Comparison of ENCODE assay signal across 22 cellular contexts in genomic region chr11:133695376-133695775, GRCh38.
A peak's percentile ranks its signal among the peaks of the same experiment; 100 is the strongest.
DNase-seq lines count a peak whose midpoint lies in the region; ATAC-seq and TF ChIP-seq lines count a peak whose summit lies in the region.
"Had no signal": no experiment of that assay in that cellular context is flagged by ENCODE, and none has a peak within 500 bp of the region (broad histone marks: within the 10 kb centered on the region; RNA-seq: fewer than 3 reads in every experiment).

No MANE protein-coding gene starts in this region.

- no peak overlapping the region for H3K27ac ChIP-seq in esophagus muscularis mucosa (replicated peaks in 1 of 4)
- H3K27ac ChIP-seq: A549; BLaER1 treated with 17β-estradiol and CSF1 and Interleukin-3, amounts not matched to agents 10 nM and 100 nM had no signal

- TF ChIP-seq EP300 in esophagus muscularis mucosa (IDR thresholded peaks at IDR 0.05): no peak

- TF ChIP-seq POLR2A in esophagus muscularis mucosa (IDR thresholded peaks at IDR 0.05; ENCODE audit: low read depth): no peak

- DNase-seq in activated effector memory CD4-positive, alpha-beta T cell treated with anti-CD3 and anti-CD28 coated beads, Interleukin-2, amount 50 U/mL, for 16 hours: peak; percentile 37
- no peak for DNase-seq in activated effector memory CD4-positive, alpha-beta T cell treated with Interleukin-2 at 50 U/mL for 16 hours
- peak; percentile 13 for DNase-seq in SW480 (ENCODE audit: low spot score)
- DNase-seq in esophagus muscularis mucosa (ENCODE audit: extremely low spot score): peak; percentile 75
- DNase-seq in NCI-H774 (lab: John Stamatoyannopoulos, UW): no peak
- DNase-seq: 8988T; ACHN; AML-193; BE2C; CD4-positive, alpha-beta T cell; CD8-positive, alpha-beta memory T cell; DMS 273 treated with DMSO at 0.1 percent for 48 hours; DMS79; EL; GDM1; GOT3; H7 had no signal

- TF ChIP-seq CTCF in esophagus muscularis mucosa (IDR thresholded peaks at IDR 0.05): no peak

- 79% methylated on average over 2 of the region's 2 CpGs for WGBS in esophagus muscularis mucosa

- no peaks in the 10 kb centered on the region for H3K27me3 ChIP-seq in esophagus muscularis mucosa
- H3K27me3 ChIP-seq: BE2C; BLaER1 treated with 17β-estradiol and CSF1 and Interleukin-3, amounts not matched to agents 10 nM and 100 nM had no signal

- ATAC-seq in HG02642 (IDR thresholded peaks at IDR 0.05; ENCODE audit: poor library complexity, unreplicated experiment): no peak
- ATAC-seq: A549, GM12878, HCT116 had no signal

- H3K36me3 ChIP-seq in esophagus muscularis mucosa: no peaks in the 10 kb centered on the region
- H3K36me3 ChIP-seq: BE2C; BLaER1 treated with 17β-estradiol and CSF1 and Interleukin-3, amounts not matched to agents 10 nM and 100 nM had no signal

- intact Hi-C loops in esophagus muscularis mucosa (cut with DNase I): no loop called here

- no peak overlapping the region for H3K4me3 ChIP-seq in esophagus muscularis mucosa
- H3K4me3 ChIP-seq: A549; BLaER1 treated with 17β-estradiol and CSF1 and Interleukin-3, amounts not matched to agents 10 nM and 100 nM; GM12878 had no signal

- no peaks in the 10 kb centered on the region for H3K9me3 ChIP-seq in esophagus muscularis mucosa
- H3K9me3 ChIP-seq: A549; BE2C; BLaER1 treated with 17β-estradiol and CSF1 and Interleukin-3, amounts not matched to agents 10 nM and 100 nM had no signal

- peaks cover 0 to 13% (median 8%) of the 10 kb centered on the region in 4 donors for H3K4me1 ChIP-seq in esophagus muscularis mucosa
- H3K4me1 ChIP-seq: A549, BE2C had no signal

Comparison
In these comparisons a context has a peak if more than half of its experiments do, and no peak if none do; other contexts are left out.
1. DNase-seq: peak in activated effector memory CD4-positive, alpha-beta T cell treated with anti-CD3 and anti-CD28 coated beads, Interleukin-2, amount 50 U/mL, for 16 hours (single experiment), SW480 (single experiment) and esophagus muscularis mucosa (single experiment); none in activated effector memory CD4-positive, alpha-beta T cell treated with Interleukin-2 at 50 U/mL for 16 hours (single experiment) and NCI-H774 (single experiment).